In genomic region chr21:31164713-31165694, GRCh38 we compare ENCODE assay signal across 28 cellular contexts.
DNase-seq lines count a peak whose midpoint lies in the region; ATAC-seq lines count a peak whose summit lies in the region.
"Had no signal": no experiment of that assay in that cellular context is flagged by ENCODE, and none has a peak within 500 bp of the region (broad histone marks: within the 10 kb centered on the region; RNA-seq: fewer than 3 reads in every experiment).

No MANE protein-coding gene starts in this region.

- ATAC-seq in T-cell (replicated peaks in 1 of 4) (peak in 3 of 4 experiments; percentile 44 to 67 (median 54)), HG03159 (IDR thresholded peaks at IDR 0.05; ENCODE audit: unreplicated experiment) (no peak)
- ATAC-seq: body of pancreas, HCT116, heart right ventricle, natural killer cell had no signal

- H3K36me3 Mint-ChIP-seq in activated naive CD8-positive, alpha-beta T cell: peaks cover 20% of the 10 kb centered on the region
- H3K36me3 Mint-ChIP-seq in activated naive CD8-positive, alpha-beta T cell treated with anti-CD3 and anti-CD28 coated beads for 36 hours: peaks cover 29% of the 10 kb centered on the region
- H3K36me3 Mint-ChIP-seq in T-cell: peaks cover 8% of the 10 kb centered on the region

- H3K27ac Mint-ChIP-seq in activated naive CD8-positive, alpha-beta T cell: no peak overlapping the region
- no peak overlapping the region for H3K27ac Mint-ChIP-seq in activated naive CD8-positive, alpha-beta T cell treated with anti-CD3 and anti-CD28 coated beads for 36 hours
- H3K27ac Mint-ChIP-seq in T-cell: peak overlapping the region; percentile 83 to 85
- H3K27ac Mint-ChIP-seq: natural killer cell, progenitor cell of endocrine pancreas had no signal

- no peak for DNase-seq in activated naive CD8-positive, alpha-beta T cell treated with anti-CD3 and anti-CD28 coated beads for 36 hours
- no peak for DNase-seq in T-cell
- DNase-seq in caudate nucleus (lab: John Stamatoyannopoulos, UW): no peak
- no peak for DNase-seq in dedifferentiated amniotic fluid mesenchymal stem cell (ENCODE audit: extremely low spot score)
- no peak for DNase-seq in iPS-NIHi11 (ENCODE audit: low spot score)
- DNase-seq: activated CD4-positive, alpha-beta T cell treated with anti-CD3 and anti-CD28 coated beads, Interleukin-2, amount 10 ng/mL, durations not matched to agents 7 days and 5 days; activated effector memory CD4-positive, alpha-beta T cell treated with Interleukin-2 at 50 U/mL for 16 hours; body of pancreas; COR-L47; dermis blood vessel endothelial cell; GDM1; heart right ventricle; kidney; natural killer cell; NCI-H1436 treated with DMSO at 0.1 percent for 48 hours; NCI-H748 treated with DMSO at 0.1 percent for 48 hours; nucleus accumbens; Peyer's patch; SHP77; sigmoid colon; stimulated activated CD4-positive, alpha-beta T cell treated with anti-CD3 and anti-CD28 coated beads, Interleukin-12 subunit alpha, Interleukin-12 subunit beta, amount 100 ng/mL, for 4 hours; stimulated activated CD4-positive, alpha-beta T cell treated with anti-CD3 and anti-CD28 coated beads, Interleukin-4, amount 100 ng/mL, for 24 hours; T-helper 9 cell; transverse colon had no signal

- POLR2A ChIA-PET in T-cell (lab: Charles Lee): interaction anchor here (0.7 to 1.1 kb wide), 2 partner anchors 12 to 261 kb away, joined by 4 to 6 read pairs; no protein-coding TSS in a partner anchor

- H3K9me3 Mint-ChIP-seq in activated naive CD8-positive, alpha-beta T cell (ENCODE audit: low read depth): no peaks in the 10 kb centered on the region
- H3K9me3 Mint-ChIP-seq in activated naive CD8-positive, alpha-beta T cell treated with anti-CD3 and anti-CD28 coated beads for 36 hours: no peaks in the 10 kb centered on the region
- H3K9me3 Mint-ChIP-seq in T-cell: no peaks in the 10 kb centered on the region
- H3K9me3 Mint-ChIP-seq: activated CD4-positive, alpha-beta T cell treated with anti-CD3 and anti-CD28 coated beads, Interleukin-2, amount 10 ng/mL, durations not matched to agents 7 days and 5 days; natural killer cell had no signal

- peak overlapping the region; percentile 66 for H3K27ac ChIP-seq in caudate nucleus (ENCODE audit: low read depth, low read length)
- H3K27ac ChIP-seq: body of pancreas, heart right ventricle, Peyer's patch, sigmoid colon, transverse colon had no signal

- H3K27me3 Mint-ChIP-seq in activated naive CD8-positive, alpha-beta T cell: no peaks in the 10 kb centered on the region
- H3K27me3 Mint-ChIP-seq in activated naive CD8-positive, alpha-beta T cell treated with anti-CD3 and anti-CD28 coated beads for 36 hours: no peaks in the 10 kb centered on the region
- no peaks in the 10 kb centered on the region for H3K27me3 Mint-ChIP-seq in T-cell
- H3K27me3 Mint-ChIP-seq: activated CD4-positive, alpha-beta T cell treated with anti-CD3 and anti-CD28 coated beads, Interleukin-2, amount 10 ng/mL, durations not matched to agents 7 days and 5 days had no signal

- H3K4me3 Mint-ChIP-seq in activated naive CD8-positive, alpha-beta T cell: peak overlapping the region; percentile 57
- no peak overlapping the region for H3K4me3 Mint-ChIP-seq in activated naive CD8-positive, alpha-beta T cell treated with anti-CD3 and anti-CD28 coated beads for 36 hours
- peak overlapping the region in 2 of 3 donors; percentile 9 to 32 for H3K4me3 Mint-ChIP-seq in T-cell
- H3K4me3 Mint-ChIP-seq: activated CD4-positive, alpha-beta T cell treated with anti-CD3 and anti-CD28 coated beads, Interleukin-2, amount 10 ng/mL, durations not matched to agents 7 days and 5 days; natural killer cell had no signal

- CTCF ChIA-PET in T-cell (lab: Charles Lee): interaction anchor here in 1 of 2 donors (0.7 to 0.9 kb wide), 3 partner anchors 9 to 161 kb away, joined by 5 to 8 read pairs (median 6); no protein-coding TSS in a partner anchor

- H3K4me1 Mint-ChIP-seq in activated naive CD8-positive, alpha-beta T cell (ENCODE audit: low read depth): peaks cover 74% of the 10 kb centered on the region
- H3K4me1 Mint-ChIP-seq in activated naive CD8-positive, alpha-beta T cell treated with anti-CD3 and anti-CD28 coated beads for 36 hours: peaks cover 50% of the 10 kb centered on the region
- peaks cover 84 to 88% (median 84%) of the 10 kb centered on the region in 3 donors for H3K4me1 Mint-ChIP-seq in T-cell

Comparison
In these comparisons a context has a peak if more than half of its experiments do, and no peak if none do; other contexts are left out.
1. H3K27ac Mint-ChIP-seq: peak in T-cell (2 of 2); none in activated naive CD8-positive, alpha-beta T cell (single experiment) and activated naive CD8-positive, alpha-beta T cell treated with anti-CD3 and anti-CD28 coated beads for 36 hours (single experiment).